10 cellular contexts compared by ENCODE assay signal in the genomic region with DNA sequence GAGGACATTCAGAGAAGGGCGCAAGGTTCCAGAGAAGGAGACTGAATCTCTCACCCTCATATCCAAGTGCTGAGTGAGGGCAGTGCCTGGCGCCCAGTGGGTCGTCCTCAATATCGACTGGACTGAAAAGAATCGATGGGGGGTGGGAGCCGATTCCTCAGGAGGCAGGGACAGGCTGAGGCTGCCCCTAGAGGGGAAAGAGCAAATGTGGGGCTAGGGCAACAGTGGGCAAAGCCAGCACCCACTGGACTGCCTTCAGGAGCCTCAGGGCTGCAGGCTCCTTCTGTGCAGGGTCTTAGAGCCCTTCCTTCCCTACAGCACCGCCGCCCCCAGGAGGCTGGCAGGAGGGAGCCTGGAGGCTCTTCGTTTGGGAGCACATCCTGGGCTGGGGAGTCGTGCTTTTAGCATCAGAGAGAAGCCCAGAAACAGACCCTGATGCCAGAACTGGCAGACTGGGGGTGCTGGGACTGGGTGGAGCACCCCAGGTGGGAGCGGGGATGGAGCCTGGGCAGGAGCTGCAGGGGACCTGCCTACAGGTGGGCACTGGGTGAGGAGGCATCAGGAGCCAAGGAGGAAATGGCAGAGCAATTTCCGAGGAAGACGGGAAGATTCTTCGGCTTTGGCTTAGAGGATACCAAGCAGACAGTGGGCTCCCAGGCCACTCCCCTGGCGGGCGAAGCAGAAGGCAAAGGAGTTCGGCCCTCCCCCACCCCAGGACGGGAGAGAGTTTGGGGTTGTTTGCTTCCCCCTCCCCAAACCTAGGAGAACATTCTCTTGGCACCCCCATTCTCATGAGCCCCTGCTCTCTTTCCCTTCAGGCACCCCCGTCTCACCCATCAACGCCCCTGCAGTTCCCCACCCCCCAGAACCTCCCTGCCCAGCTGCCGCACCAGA. TPM values are rescaled to one million over a fixed set of nuclear protein-coding genes. Genes with fewer than 3 reads are reported as not detected.
A peak's percentile ranks its signal among the peaks of the same experiment; 100 is the strongest.
DNase-seq lines count a peak whose midpoint lies in the region; ATAC-seq and TF ChIP-seq lines count a peak whose summit lies in the region.
"Had no signal": no experiment of that assay in that cellular context is flagged by ENCODE, and none has a peak within 500 bp of the region (broad histone marks: within the 10 kb centered on the region; RNA-seq: fewer than 3 reads in every experiment).

No MANE protein-coding gene starts in this region.

- 36% methylated on average over 17 of the region's 21 CpGs for WGBS in hepatocyte (ENCODE audit: low lambda C conversion rate, missing lambda C conversion rate)

- peaks cover 18% of the 10 kb centered on the region for H3K27me3 ChIP-seq in hepatocyte

- no peaks in the 10 kb centered on the region for H3K9me3 ChIP-seq in hepatocyte (ENCODE audit: low read depth)

- DNase-seq in activated T-cell treated with anti-CD3 and anti-CD28 coated beads, Interleukin-2, amount 50 U/mL, for 1 hour: peak; percentile 23
- DNase-seq in activated T-cell treated with anti-CD3 and anti-CD28 coated beads for 4 hours (no peak), hepatocyte (ENCODE audit: low spot score) (no peak), RPMI8226 (no peak), NCI-H526 treated with DMSO at 0.1 percent for 48 hours (lab: John Stamatoyannopoulos, UW) (no peak)
- DNase-seq in activated T-cell treated with anti-CD3 and anti-CD28 coated beads, Interleukin-2, amount 50 U/mL, for 24 hours: peak; percentile 37
- DNase-seq: kidney glomerular epithelial cell had no signal

- no peaks in the 10 kb centered on the region for H3K9me2 ChIP-seq in hepatocyte (replicated peaks; ENCODE audit: insufficient read depth)

- peak overlapping the region; percentile 23 for H3K4me3 ChIP-seq in hepatocyte

- H3K36me3 Mint-ChIP-seq in activated T-cell treated with anti-CD3 and anti-CD28 coated beads, Interleukin-2, amount 50 U/mL, for 24 hours (ENCODE audit: low read depth): no peaks in the 10 kb centered on the region
- no peaks in the 10 kb centered on the region for H3K36me3 Mint-ChIP-seq in stimulated activated memory B cell treated with anti-CD40 and anti-IgM and Interleukin-4, amounts not matched to agents 10 μg/mL and 1 μg/mL and 100 μg/mL, for 72 hours

- TF ChIP-seq CTCF in hepatocyte (IDR thresholded peaks at IDR 0.05; ENCODE audit: poor library complexity): no peak

- H3K27ac ChIP-seq in hepatocyte: no peak overlapping the region
- H3K27ac ChIP-seq: HL-60 had no signal

- H3K4me2 ChIP-seq in hepatocyte: peak overlapping the region; percentile 93

- H3K4me1 ChIP-seq in hepatocyte (ENCODE audit: insufficient read depth): peaks cover 8% of the 10 kb centered on the region

- H2AFZ ChIP-seq in hepatocyte: no peak overlapping the region

- H3K9me3 Mint-ChIP-seq in activated T-cell treated with anti-CD3 and anti-CD28 coated beads, Interleukin-2, amount 50 U/mL, for 24 hours: no peaks in the 10 kb centered on the region
- H3K9me3 Mint-ChIP-seq in stimulated activated memory B cell treated with anti-CD40 and anti-IgM and Interleukin-4, amounts not matched to agents 10 μg/mL and 1 μg/mL and 100 μg/mL, for 72 hours: no peaks in the 10 kb centered on the region

- peak overlapping the region; percentile 43 for H3K4me3 Mint-ChIP-seq in activated T-cell treated with anti-CD3 and anti-CD28 coated beads, Interleukin-2, amount 50 U/mL, for 24 hours
- peak overlapping the region; percentile 51 for H3K4me3 Mint-ChIP-seq in stimulated activated memory B cell treated with anti-CD40 and anti-IgM and Interleukin-4, amounts not matched to agents 10 μg/mL and 1 μg/mL and 100 μg/mL, for 72 hours

- H3K27me3 Mint-ChIP-seq in activated T-cell treated with anti-CD3 and anti-CD28 coated beads, Interleukin-2, amount 50 U/mL, for 24 hours: peaks cover 43% of the 10 kb centered on the region
- peaks cover 74% of the 10 kb centered on the region for H3K27me3 Mint-ChIP-seq in stimulated activated memory B cell treated with anti-CD40 and anti-IgM and Interleukin-4, amounts not matched to agents 10 μg/mL and 1 μg/mL and 100 μg/mL, for 72 hours

- H4K20me1 ChIP-seq in hepatocyte (ENCODE audit: insufficient read depth, poor library complexity, severe bottlenecking): no peaks in the 10 kb centered on the region

- no peaks in the 10 kb centered on the region for H3K79me2 ChIP-seq in hepatocyte

- no peak overlapping the region for H3K27ac Mint-ChIP-seq in activated T-cell treated with anti-CD3 and anti-CD28 coated beads, Interleukin-2, amount 50 U/mL, for 24 hours
- no peak overlapping the region for H3K27ac Mint-ChIP-seq in stimulated activated memory B cell treated with anti-CD40 and anti-IgM and Interleukin-4, amounts not matched to agents 10 μg/mL and 1 μg/mL and 100 μg/mL, for 72 hours

- no peak for ATAC-seq in stimulated activated memory B cell treated with anti-CD40 and anti-IgM and Interleukin-4, amounts not matched to agents 10 μg/mL and 1 μg/mL and 100 μg/mL, for 72 hours
- ATAC-seq in HG03045 (IDR thresholded peaks at IDR 0.05; ENCODE audit: unreplicated experiment): no peak

- no peaks in the 10 kb centered on the region for H3K36me3 ChIP-seq in hepatocyte (replicated peaks; ENCODE audit: insufficient read depth, low read depth)

- peaks cover 8% of the 10 kb centered on the region for H3K4me1 Mint-ChIP-seq in activated T-cell treated with anti-CD3 and anti-CD28 coated beads, Interleukin-2, amount 50 U/mL, for 24 hours (ENCODE audit: low read depth)
- H3K4me1 Mint-ChIP-seq in stimulated activated memory B cell treated with anti-CD40 and anti-IgM and Interleukin-4, amounts not matched to agents 10 μg/mL and 1 μg/mL and 100 μg/mL, for 72 hours: peaks cover 19% of the 10 kb centered on the region

RNA-seq across cellular contexts. Expression of a gene that starts 1.2 kb away (rescaled TPM):
- total RNA-seq in hepatocyte: 13.5 and 15.5 TPM in 2 replicates
- polyA plus RNA-seq in hepatocyte: 8.7 and 11.3 TPM in 2 replicates

Comparison
In these comparisons a context has a peak if more than half of its experiments do, and no peak if none do; other contexts are left out.
1. DNase-seq: peak in activated T-cell treated with anti-CD3 and anti-CD28 coated beads, Interleukin-2, amount 50 U/mL, for 1 hour (single experiment) and activated T-cell treated with anti-CD3 and anti-CD28 coated beads, Interleukin-2, amount 50 U/mL, for 24 hours (single experiment); none in activated T-cell treated with anti-CD3 and anti-CD28 coated beads for 4 hours (single experiment), hepatocyte (single experiment), RPMI8226 (single experiment) and NCI-H526 treated with DMSO at 0.1 percent for 48 hours (single experiment).